In the genomic region with DNA sequence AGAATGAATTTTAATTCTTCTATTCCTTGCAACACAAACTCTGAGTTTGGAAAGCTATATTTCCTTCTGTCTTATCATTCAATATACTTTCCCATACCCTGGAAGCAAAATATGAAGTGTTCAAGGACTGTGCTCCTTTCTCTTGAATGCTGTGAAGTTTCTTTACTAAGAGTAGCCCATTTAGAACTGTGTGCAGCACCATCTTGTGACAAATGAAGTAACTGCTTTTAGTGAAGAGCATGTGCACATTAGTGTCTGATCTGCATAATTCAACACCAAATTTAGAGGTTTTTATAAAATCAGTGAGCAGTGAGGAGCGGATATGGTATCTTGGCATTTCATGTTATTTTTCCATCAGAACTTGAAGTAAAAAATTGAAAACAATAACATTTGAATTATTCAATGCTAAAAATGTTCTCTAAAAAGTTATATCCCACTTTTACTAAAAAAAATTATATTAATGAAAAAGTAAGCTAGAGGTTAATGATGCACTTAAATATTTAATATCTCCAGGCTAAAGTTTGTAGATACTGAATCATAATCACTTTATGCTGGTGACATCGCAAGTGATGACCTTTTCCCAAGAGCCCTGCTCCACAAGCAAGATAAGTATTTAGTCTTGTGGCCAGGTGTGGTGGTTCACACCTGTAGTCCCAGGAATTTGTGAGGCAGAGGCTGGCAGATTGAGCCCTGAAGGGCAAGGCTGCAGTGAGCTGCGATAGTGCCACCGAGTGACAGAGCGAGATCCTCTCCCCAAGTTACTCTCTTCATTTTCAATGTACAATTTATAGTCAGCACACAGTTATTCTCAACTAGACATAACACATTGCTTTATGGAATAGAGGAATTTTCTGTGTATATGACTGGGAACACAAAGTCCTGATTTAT, we compare ENCODE assay signal across 8 cellular contexts.
DNase-seq lines count a peak whose midpoint lies in the region; TF ChIP-seq lines count a peak whose summit lies in the region.

No MANE protein-coding gene starts in this region.

- no peak overlapping the region for H2AK5ac ChIP-seq in mesenchymal stem cell (ENCODE audit: low read length, severe bottlenecking)

- H2AFZ ChIP-seq in mesenchymal stem cell (ENCODE audit: low read depth, low read length): no peak overlapping the region

- H3K4me1 ChIP-seq in mesenchymal stem cell (ENCODE audit: control insufficient read depth, insufficient read depth, low read depth, low read length) (no peaks in the 10 kb centered on the region), sigmoid colon (peaks cover 0 to 13% (median 9%) of the 10 kb centered on the region in 4 donors)

- no peak overlapping the region for H2BK12ac ChIP-seq in mesenchymal stem cell (ENCODE audit: low read length in 2 of 2)

- 100% methylated on average over 1 of the region's 5 CpGs for WGBS in mesenchymal stem cell
- 71 to 83% methylated on average over 5 of the region's 5 CpGs for WGBS in sigmoid colon, 2 donors

- DNase-seq in GM12865 (ENCODE audit: low read depth) (peak; percentile 16), NCI-H1694 (lab: John Stamatoyannopoulos, UW) (peak; percentile 42), amniotic stem cell (lab: John Stamatoyannopoulos, UW) (peak; percentile 12), mesenchymal stem cell (peak; percentile 70), sigmoid colon (no peak), posterior vena cava (ENCODE audit: low spot score) (no peak)
- no peak for DNase-seq in activated naive CD4-positive, alpha-beta T cell treated with Interleukin-2 at 50 U/mL for 16 hours
- no peak for DNase-seq in stimulated activated CD4-positive, alpha-beta T cell treated with anti-CD3 and anti-CD28 coated beads, Interleukin-2, amount 100 ng/mL, for 24 hours

- no peak overlapping the region for H3K14ac ChIP-seq in mesenchymal stem cell (ENCODE audit: low read length in 2 of 2)

- no peak overlapping the region for H3K23ac ChIP-seq in mesenchymal stem cell (ENCODE audit: low read length in 2 of 2)

- H3K9ac ChIP-seq in mesenchymal stem cell (ENCODE audit: low read length): no peak overlapping the region

- H3K27ac ChIP-seq in mesenchymal stem cell (ENCODE audit: low read length, poor library complexity, severe bottlenecking) (no peak overlapping the region), sigmoid colon (no peak overlapping the region)

- H3K9me3 ChIP-seq in mesenchymal stem cell (ENCODE audit: control insufficient read depth, low read length): no peaks in the 10 kb centered on the region
- H3K9me3 ChIP-seq in sigmoid colon: no peaks in the 10 kb centered on the region

- no peak overlapping the region for H4K91ac ChIP-seq in mesenchymal stem cell (ENCODE audit: low read length)

- H3K27me3 ChIP-seq in mesenchymal stem cell (ENCODE audit: control insufficient read depth in 1 of 2, insufficient read depth in 1 of 2, low read length in 2 of 2) (peaks cover 0 to 2% of the 10 kb centered on the region in 2 experiments), sigmoid colon (no peaks in the 10 kb centered on the region)

- H3K36me3 ChIP-seq in mesenchymal stem cell (ENCODE audit: control insufficient read depth in 1 of 2, insufficient read depth in 2 of 2, low read depth in 1 of 2, low read length in 2 of 2) (no peaks in the 10 kb centered on the region), sigmoid colon (no peaks in the 10 kb centered on the region)

- no peak for TF ChIP-seq POLR2A in sigmoid colon (IDR thresholded peaks at IDR 0.05)

- no peak overlapping the region for H4K8ac ChIP-seq in mesenchymal stem cell (ENCODE audit: low read length)

- no peak overlapping the region for H2BK5ac ChIP-seq in mesenchymal stem cell (ENCODE audit: low read depth, low read length, poor library complexity, severe bottlenecking)

- intact Hi-C loops in sigmoid colon (cut with DNase I): no loop called here
- intact Hi-C loops in posterior vena cava (cut with DNase I): no loop called here

- no peaks in the 10 kb centered on the region for H3K79me1 ChIP-seq in mesenchymal stem cell (replicated peaks; ENCODE audit: low read length, poor library complexity, severe bottlenecking)

- TF ChIP-seq CTCF in GM12865 (IDR thresholded peaks at IDR 0.05; ENCODE audit: insufficient read depth, low read depth, low read length, missing control alignments) (peak; percentile 15), sigmoid colon (IDR thresholded peaks at IDR 0.05) (no peak)

- H3K4me3 ChIP-seq in GM12865 (ENCODE audit: low read depth, low read length) (no peak overlapping the region), mesenchymal stem cell (ENCODE audit: insufficient read depth in 1 of 2, low read depth in 1 of 2, low read length in 2 of 2) (no peak overlapping the region), sigmoid colon (no peak overlapping the region)

- no peak overlapping the region for H2BK15ac ChIP-seq in mesenchymal stem cell (ENCODE audit: low read depth, poor library complexity, severe bottlenecking)

- H3K4me2 ChIP-seq in mesenchymal stem cell (ENCODE audit: low read length, poor library complexity, severe bottlenecking): no peak overlapping the region

- no peak overlapping the region for H3K4ac ChIP-seq in mesenchymal stem cell (ENCODE audit: low read depth in 1 of 2, low read length in 2 of 2)

- no peak overlapping the region for H3K18ac ChIP-seq in mesenchymal stem cell (ENCODE audit: low read depth in 1 of 2, low read length in 2 of 2)

- no peak for TF ChIP-seq EP300 in sigmoid colon (IDR thresholded peaks at IDR 0.05)

- no peak overlapping the region for H2BK120ac ChIP-seq in mesenchymal stem cell (ENCODE audit: low read depth, low read length)

Comparison
In these comparisons a context has a peak if more than half of its experiments do, and no peak if none do; other contexts are left out.
1. DNase-seq: peak in GM12865 (single experiment), NCI-H1694 (single experiment), amniotic stem cell (single experiment) and mesenchymal stem cell (single experiment); none in activated naive CD4-positive, alpha-beta T cell treated with Interleukin-2 at 50 U/mL for 16 hours (single experiment), stimulated activated CD4-positive, alpha-beta T cell treated with anti-CD3 and anti-CD28 coated beads, Interleukin-2, amount 100 ng/mL, for 24 hours (0 of 2), sigmoid colon (single experiment) and posterior vena cava (single experiment).